8 cellular contexts compared by ENCODE assay signal in genomic region chr17:42743595-42744282, GRCh38. TPM values are rescaled to one million over a fixed set of nuclear protein-coding genes. Genes with fewer than 3 reads are reported as not detected.
DNase-seq lines count a peak whose midpoint lies in the region; ATAC-seq and TF ChIP-seq lines count a peak whose summit lies in the region.

No MANE protein-coding gene starts in this region.

- H3K36me3 ChIP-seq in iPS-20b (ENCODE audit: insufficient read depth, low read depth, low read length), result no peaks in the 10 kb centered on the region

- peak overlapping the region; percentile 86 for H3K4me3 ChIP-seq in iPS-20b (ENCODE audit: low read length)

- peaks cover 2% of the 10 kb centered on the region for H3K27me3 Mint-ChIP-seq in activated naive CD4-positive, alpha-beta T cell treated with anti-CD3 and anti-CD28 coated beads, Interleukin-2, amount 50 U/mL, for 24 hours
- H3K27me3 Mint-ChIP-seq in activated CD8-positive, alpha-beta T cell treated with anti-CD3 and anti-CD28 coated beads, Interleukin-2, amount 10 ng/mL, durations not matched to agents 7 days and 5 days (ENCODE audit: low read depth), result peaks cover 17% of the 10 kb centered on the region

- H3K36me3 Mint-ChIP-seq in activated naive CD4-positive, alpha-beta T cell treated with anti-CD3 and anti-CD28 coated beads, Interleukin-2, amount 50 U/mL, for 24 hours, result peaks cover 1% of the 10 kb centered on the region
- H3K36me3 Mint-ChIP-seq in activated CD8-positive, alpha-beta T cell treated with anti-CD3 and anti-CD28 coated beads, Interleukin-2, amount 10 ng/mL, durations not matched to agents 7 days and 5 days (ENCODE audit: low read depth), result peaks cover 6% of the 10 kb centered on the region

- TF ChIP-seq CTCF in GM10248 (IDR thresholded peaks at IDR 0.05; ENCODE audit: control extremely low read depth, extremely low read depth, low read depth, missing control alignments), result no peak

- peak overlapping the region; percentile 84 for H3K9ac ChIP-seq in iPS-20b (ENCODE audit: low read depth, low read length)

- POLR2A ChIA-PET in activated CD8-positive, alpha-beta T cell treated with anti-CD3 and anti-CD28 coated beads, Interleukin-2, amount 10 ng/mL, durations not matched to agents 7 days and 5 days (lab: Charles Lee), result interaction anchor here (0.6 kb wide), 1 partner anchor 328 kb away, joined by 3 read pairs; no protein-coding TSS in a partner anchor
- POLR2A ChIA-PET in GM10248 (lab: Yijun Ruan, JAX), result no interaction called here

- H3K4me1 Mint-ChIP-seq in activated naive CD4-positive, alpha-beta T cell treated with anti-CD3 and anti-CD28 coated beads, Interleukin-2, amount 50 U/mL, for 24 hours, result peaks cover 35% of the 10 kb centered on the region
- H3K4me1 Mint-ChIP-seq in activated CD8-positive, alpha-beta T cell treated with anti-CD3 and anti-CD28 coated beads, Interleukin-2, amount 10 ng/mL, durations not matched to agents 7 days and 5 days (ENCODE audit: low read depth), result peaks cover 15% of the 10 kb centered on the region

- H3K9me3 ChIP-seq in iPS-20b (ENCODE audit: insufficient read depth, low read depth, low read length), result peaks cover 4% of the 10 kb centered on the region; the same call in 1 of the 2 replicates

- H3K9me3 Mint-ChIP-seq in activated naive CD4-positive, alpha-beta T cell treated with anti-CD3 and anti-CD28 coated beads, Interleukin-2, amount 50 U/mL, for 24 hours, result no peaks in the 10 kb centered on the region
- H3K9me3 Mint-ChIP-seq in activated CD8-positive, alpha-beta T cell treated with anti-CD3 and anti-CD28 coated beads, Interleukin-2, amount 10 ng/mL, durations not matched to agents 7 days and 5 days (ENCODE audit: insufficient read depth), result no peaks in the 10 kb centered on the region

- no peak for DNase-seq in activated naive CD4-positive, alpha-beta T cell (lab: John Stamatoyannopoulos, UW)
- no peak for DNase-seq in activated CD8-positive, alpha-beta T cell treated with anti-CD3 and anti-CD28 coated beads, Interleukin-2, amount 10 ng/mL, durations not matched to agents 7 days and 5 days
- DNase-seq in activated gamma-delta T cell treated with Interleukin-2 at 50 U/mL for 16 hours (no peak), GM10248 (ENCODE audit: extremely low spot score) (no peak), HuH-7 (ENCODE audit: low spot score) (no peak)

- H3K27ac ChIP-seq in iPS-20b (ENCODE audit: low read length) (peak overlapping the region; percentile 88), temporal lobe (ENCODE audit: low read depth, low read length) (peak overlapping the region; percentile 70)

- H3K4me1 ChIP-seq in iPS-20b (ENCODE audit: insufficient read depth, low read length), result peaks cover 12% of the 10 kb centered on the region

- CTCF ChIA-PET in activated CD8-positive, alpha-beta T cell treated with anti-CD3 and anti-CD28 coated beads, Interleukin-2, amount 10 ng/mL, durations not matched to agents 7 days and 5 days (lab: Charles Lee), result interaction anchor here (1.1 kb wide), 1 partner anchor 20 kb away, joined by 3 read pairs; no protein-coding TSS in a partner anchor
- CTCF ChIA-PET in GM10248 (lab: Yijun Ruan, JAX), result interaction anchor here (1.0 to 2.9 kb wide), 7 partner anchors 12 to 157 kb away, joined by 3 to 13 read pairs (median 3); partner anchors contain the start of genes RAMP2 and VPS25

- peak overlapping the region; percentile 95 for H3K4me3 Mint-ChIP-seq in activated naive CD4-positive, alpha-beta T cell treated with anti-CD3 and anti-CD28 coated beads, Interleukin-2, amount 50 U/mL, for 24 hours
- peak overlapping the region; percentile 96 for H3K4me3 Mint-ChIP-seq in activated CD8-positive, alpha-beta T cell treated with anti-CD3 and anti-CD28 coated beads, Interleukin-2, amount 10 ng/mL, durations not matched to agents 7 days and 5 days

- ATAC-seq in activated CD8-positive, alpha-beta T cell treated with anti-CD3 and anti-CD28 coated beads, Interleukin-2, amount 10 ng/mL, durations not matched to agents 7 days and 5 days, result no peak

- H3K27ac Mint-ChIP-seq in activated naive CD4-positive, alpha-beta T cell treated with anti-CD3 and anti-CD28 coated beads, Interleukin-2, amount 50 U/mL, for 24 hours, result peak overlapping the region; percentile 95
- peak overlapping the region; percentile 94 for H3K27ac Mint-ChIP-seq in activated CD8-positive, alpha-beta T cell treated with anti-CD3 and anti-CD28 coated beads, Interleukin-2, amount 10 ng/mL, durations not matched to agents 7 days and 5 days

- H3K27me3 ChIP-seq in iPS-20b (ENCODE audit: insufficient read depth, low read length), result peaks cover 20% of the 10 kb centered on the region

RNA-seq across cellular contexts. Expression of gene EZH1, which starts 1.1 kb away (rescaled TPM):
- total RNA-seq in activated CD8-positive, alpha-beta T cell treated with anti-CD3 and anti-CD28 coated beads, Interleukin-2, amount 10 ng/mL, durations not matched to agents 7 days and 5 days, result 10 to 100 TPM; 32.4 to 37.7 TPM
- 26.6 TPM for total RNA-seq in temporal lobe

RNA-seq across cellular contexts. Expression of gene RAMP2, which starts 17.3 kb away (rescaled TPM):
- not detected for total RNA-seq in activated CD8-positive, alpha-beta T cell treated with anti-CD3 and anti-CD28 coated beads, Interleukin-2, amount 10 ng/mL, durations not matched to agents 7 days and 5 days
- 10.1 TPM for total RNA-seq in temporal lobe

RNA-seq across cellular contexts. Expression of gene VPS25, which starts 29.5 kb away (rescaled TPM):
- 10 to 100 TPM; 67.8 to 70.5 TPM for total RNA-seq in activated CD8-positive, alpha-beta T cell treated with anti-CD3 and anti-CD28 coated beads, Interleukin-2, amount 10 ng/mL, durations not matched to agents 7 days and 5 days
- 25.1 TPM for total RNA-seq in temporal lobe

RNA-seq across cellular contexts. Expression of gene WNK4, which starts 36.7 kb away (rescaled TPM):
- under 1 TPM; 0.37 to 0.66 TPM for total RNA-seq in activated CD8-positive, alpha-beta T cell treated with anti-CD3 and anti-CD28 coated beads, Interleukin-2, amount 10 ng/mL, durations not matched to agents 7 days and 5 days
- total RNA-seq in temporal lobe, result 0.74 TPM

RNA-seq across cellular contexts. Expression of gene COA3, which starts 54.8 kb away (rescaled TPM):
- total RNA-seq in activated CD8-positive, alpha-beta T cell treated with anti-CD3 and anti-CD28 coated beads, Interleukin-2, amount 10 ng/mL, durations not matched to agents 7 days and 5 days, result 10 to 100 TPM; 41.4 to 41.5 TPM
- 56.1 TPM for total RNA-seq in temporal lobe

Comparison
In these comparisons a context has a peak if more than half of its experiments do, and no peak if none do; other contexts are left out.
1. RNA of gene RAMP2, which starts 17.3 kb away (total RNA-seq): 10.1 TPM in temporal lobe (single experiment); not detected in activated CD8-positive, alpha-beta T cell treated with anti-CD3 and anti-CD28 coated beads, Interleukin-2, amount 10 ng/mL, durations not matched to agents 7 days and 5 days; every median in the first group is over 10 times any median in the second.